In the genomic region with DNA sequence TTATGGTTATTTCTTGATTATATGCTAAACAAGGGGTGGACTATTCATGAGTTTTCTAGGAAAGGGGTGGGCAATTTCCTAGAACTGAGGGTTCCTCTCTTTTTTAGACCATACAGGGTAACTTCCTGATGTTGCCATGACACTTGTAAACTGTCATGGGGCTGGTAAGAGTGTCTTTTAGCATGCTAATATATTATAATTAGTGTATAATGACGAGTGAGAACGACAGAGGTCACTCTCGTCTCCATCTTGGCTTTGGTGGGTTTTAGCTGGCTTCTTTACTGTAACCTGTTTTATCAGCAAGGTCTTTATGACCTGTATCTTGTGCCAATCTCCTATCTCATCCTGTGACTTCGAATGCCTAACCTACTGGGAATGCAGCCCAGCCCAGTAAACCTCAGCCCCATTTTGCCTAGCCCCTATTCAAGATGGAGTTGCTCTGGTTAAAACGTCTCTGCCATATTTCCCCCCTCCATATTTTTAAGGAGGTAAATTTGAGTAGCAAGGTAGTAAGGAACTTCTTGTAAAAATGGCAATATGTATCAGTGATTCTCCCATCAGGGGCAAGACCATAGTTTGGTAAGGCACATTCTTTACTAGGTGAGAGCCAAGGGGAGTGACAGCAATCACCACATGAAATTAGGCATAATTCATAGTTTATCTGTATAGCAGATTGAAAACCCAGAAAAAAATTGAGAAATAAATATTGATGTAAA, we compare ENCODE assay signal across 1 cellular context.
TF ChIP-seq lines count a peak whose summit lies in the region.

No MANE protein-coding gene starts in this region.

TF ChIP-seq in K562, 482 proteins besides CTCF, POLR2A, EP300 and RAD21 (continued from another document and continues in another):
- TF ChIP-seq, protein P1, sequence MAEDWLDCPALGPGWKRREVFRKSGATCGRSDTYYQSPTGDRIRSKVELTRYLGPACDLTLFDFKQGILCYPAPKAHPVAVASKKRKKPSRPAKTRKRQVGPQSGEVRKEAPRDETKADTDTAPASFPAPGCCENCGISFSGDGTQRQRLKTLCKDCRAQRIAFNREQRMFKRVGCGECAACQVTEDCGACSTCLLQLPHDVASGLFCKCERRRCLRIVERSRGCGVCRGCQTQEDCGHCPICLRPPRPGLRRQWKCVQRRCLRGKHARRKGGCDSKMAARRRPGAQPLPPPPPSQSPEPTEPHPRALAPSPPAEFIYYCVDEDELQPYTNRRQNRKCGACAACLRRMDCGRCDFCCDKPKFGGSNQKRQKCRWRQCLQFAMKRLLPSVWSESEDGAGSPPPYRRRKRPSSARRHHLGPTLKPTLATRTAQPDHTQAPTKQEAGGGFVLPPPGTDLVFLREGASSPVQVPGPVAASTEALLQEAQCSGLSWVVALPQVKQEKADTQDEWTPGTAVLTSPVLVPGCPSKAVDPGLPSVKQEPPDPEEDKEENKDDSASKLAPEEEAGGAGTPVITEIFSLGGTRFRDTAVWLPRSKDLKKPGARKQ (CRISPR knock-in tag; IDR thresholded peaks at IDR 0.05): peak; percentile 97
- TF ChIP-seq POLR2AphosphoS2 (IDR thresholded peaks at IDR 0.05; ENCODE audit: low read length): peak; percentile 96
- TF ChIP-seq ZNF41 (CRISPR knock-in tag; conservative IDR thresholded peaks at IDR 0.05): peak; percentile 98
- 0 out of 2 replicates have a peak, but pooled peaks have one; percentile 77 for TF ChIP-seq ZNF780A (CRISPR knock-in tag; IDR thresholded peaks at IDR 0.05)
- no peak for TF ChIP-seq GTF2F1 (IDR thresholded peaks at IDR 0.05; ENCODE audit: low read depth, low read length)
- TF ChIP-seq ZNF75A (CRISPR knock-in tag; IDR thresholded peaks at IDR 0.05): peak; percentile 84
- peak; percentile 98 for TF ChIP-seq PYGO2 (tag; IDR thresholded peaks at IDR 0.05)
- TF ChIP-seq L3MBTL2 (IDR thresholded peaks at IDR 0.05): peak; percentile 55; the same call in 1 of the 2 replicates
- TF ChIP-seq ZFPM2 (CRISPR knock-in tag; IDR thresholded peaks at IDR 0.05): peak; percentile 97
- peak; percentile 94 for TF ChIP-seq ZNF133 (CRISPR knock-in tag; IDR thresholded peaks at IDR 0.05)
- peak; percentile 92 for TF ChIP-seq HMG20A (CRISPR knock-in tag; conservative IDR thresholded peaks at IDR 0.05)
- TF ChIP-seq ZSCAN29 (IDR thresholded peaks at IDR 0.05): no peak
- TF ChIP-seq ELF4 (CRISPR knock-in tag; IDR thresholded peaks at IDR 0.05): peak; percentile 97
- peak; percentile 75; the same call in 1 of the 2 replicates for TF ChIP-seq ESRRB (CRISPR knock-in tag; IDR thresholded peaks at IDR 0.05; ENCODE audit: borderline replicate concordance)
- TF ChIP-seq, protein P2, sequence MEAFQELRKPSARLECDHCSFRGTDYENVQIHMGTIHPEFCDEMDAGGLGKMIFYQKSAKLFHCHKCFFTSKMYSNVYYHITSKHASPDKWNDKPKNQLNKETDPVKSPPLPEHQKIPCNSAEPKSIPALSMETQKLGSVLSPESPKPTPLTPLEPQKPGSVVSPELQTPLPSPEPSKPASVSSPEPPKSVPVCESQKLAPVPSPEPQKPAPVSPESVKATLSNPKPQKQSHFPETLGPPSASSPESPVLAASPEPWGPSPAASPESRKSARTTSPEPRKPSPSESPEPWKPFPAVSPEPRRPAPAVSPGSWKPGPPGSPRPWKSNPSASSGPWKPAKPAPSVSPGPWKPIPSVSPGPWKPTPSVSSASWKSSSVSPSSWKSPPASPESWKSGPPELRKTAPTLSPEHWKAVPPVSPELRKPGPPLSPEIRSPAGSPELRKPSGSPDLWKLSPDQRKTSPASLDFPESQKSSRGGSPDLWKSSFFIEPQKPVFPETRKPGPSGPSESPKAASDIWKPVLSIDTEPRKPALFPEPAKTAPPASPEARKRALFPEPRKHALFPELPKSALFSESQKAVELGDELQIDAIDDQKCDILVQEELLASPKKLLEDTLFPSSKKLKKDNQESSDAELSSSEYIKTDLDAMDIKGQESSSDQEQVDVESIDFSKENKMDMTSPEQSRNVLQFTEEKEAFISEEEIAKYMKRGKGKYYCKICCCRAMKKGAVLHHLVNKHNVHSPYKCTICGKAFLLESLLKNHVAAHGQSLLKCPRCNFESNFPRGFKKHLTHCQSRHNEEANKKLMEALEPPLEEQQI (IDR thresholded peaks at IDR 0.05): no peak
- TF ChIP-seq YY1 (IDR thresholded peaks at IDR 0.05; ENCODE audit: borderline replicate concordance in 1 of 3, control insufficient read depth in 1 of 3, extremely low read depth in 1 of 3, insufficient read depth in 3 of 3, insufficient read length in 1 of 3, insufficient replicate concordance in 2 of 3, low read depth in 1 of 3, low read length in 2 of 3): peak in 1 of 3 experiments; percentile 74
- TF ChIP-seq, protein P3, sequence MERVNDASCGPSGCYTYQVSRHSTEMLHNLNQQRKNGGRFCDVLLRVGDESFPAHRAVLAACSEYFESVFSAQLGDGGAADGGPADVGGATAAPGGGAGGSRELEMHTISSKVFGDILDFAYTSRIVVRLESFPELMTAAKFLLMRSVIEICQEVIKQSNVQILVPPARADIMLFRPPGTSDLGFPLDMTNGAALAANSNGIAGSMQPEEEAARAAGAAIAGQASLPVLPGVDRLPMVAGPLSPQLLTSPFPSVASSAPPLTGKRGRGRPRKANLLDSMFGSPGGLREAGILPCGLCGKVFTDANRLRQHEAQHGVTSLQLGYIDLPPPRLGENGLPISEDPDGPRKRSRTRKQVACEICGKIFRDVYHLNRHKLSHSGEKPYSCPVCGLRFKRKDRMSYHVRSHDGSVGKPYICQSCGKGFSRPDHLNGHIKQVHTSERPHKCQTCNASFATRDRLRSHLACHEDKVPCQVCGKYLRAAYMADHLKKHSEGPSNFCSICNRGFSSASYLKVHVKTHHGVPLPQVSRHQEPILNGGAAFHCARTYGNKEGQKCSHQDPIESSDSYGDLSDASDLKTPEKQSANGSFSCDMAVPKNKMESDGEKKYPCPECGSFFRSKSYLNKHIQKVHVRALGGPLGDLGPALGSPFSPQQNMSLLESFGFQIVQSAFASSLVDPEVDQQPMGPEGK (CRISPR knock-in tag; IDR thresholded peaks at IDR 0.05; ENCODE audit: borderline replicate concordance): peak; percentile 95
- peak; percentile 86 for TF ChIP-seq STAT5B (CRISPR knock-in tag; IDR thresholded peaks at IDR 0.05)
- no peak for TF ChIP-seq PRDM10 (IDR thresholded peaks at IDR 0.05; ENCODE audit: partially characterized antibody)
- peak; percentile 52 for TF ChIP-seq RBFOX2 (IDR thresholded peaks at IDR 0.05; ENCODE audit: low read depth, low read length)
- peak; percentile 34; the same call in 1 of the 2 replicates for TF ChIP-seq NR2C1 (IDR thresholded peaks at IDR 0.05)
- TF ChIP-seq NR2C1 (tag; IDR thresholded peaks at IDR 0.05): peak; percentile 97
- TF ChIP-seq ETS2 (tag; IDR thresholded peaks at IDR 0.05; ENCODE audit: borderline replicate concordance, poor library complexity, severe bottlenecking): peak; percentile 86
- no peak for TF ChIP-seq COPS2 (conservative IDR thresholded peaks at IDR 0.05)
- TF ChIP-seq MNT (conservative IDR thresholded peaks at IDR 0.05): 0 out of 4 replicates have a peak, but pooled peaks of 1 of the 2 experiments have one; percentile 12
- TF ChIP-seq VEZF1 (CRISPR knock-in tag; IDR thresholded peaks at IDR 0.05): peak; percentile 70
- TF ChIP-seq, protein P4, sequence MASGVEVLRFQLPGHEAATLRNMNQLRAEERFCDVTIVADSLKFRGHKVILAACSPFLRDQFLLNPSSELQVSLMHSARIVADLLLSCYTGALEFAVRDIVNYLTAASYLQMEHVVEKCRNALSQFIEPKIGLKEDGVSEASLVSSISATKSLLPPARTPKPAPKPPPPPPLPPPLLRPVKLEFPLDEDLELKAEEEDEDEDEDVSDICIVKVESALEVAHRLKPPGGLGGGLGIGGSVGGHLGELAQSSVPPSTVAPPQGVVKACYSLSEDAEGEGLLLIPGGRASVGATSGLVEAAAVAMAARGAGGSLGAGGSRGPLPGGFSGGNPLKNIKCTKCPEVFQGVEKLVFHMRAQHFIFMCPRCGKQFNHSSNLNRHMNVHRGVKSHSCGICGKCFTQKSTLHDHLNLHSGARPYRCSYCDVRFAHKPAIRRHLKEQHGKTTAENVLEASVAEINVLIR (CRISPR knock-in tag; IDR thresholded peaks at IDR 0.05): peak; percentile 88
- TF ChIP-seq ZNF79 (CRISPR knock-in tag; IDR thresholded peaks at IDR 0.05; ENCODE audit: low read depth): peak; percentile 97
- TF ChIP-seq, protein P5, sequence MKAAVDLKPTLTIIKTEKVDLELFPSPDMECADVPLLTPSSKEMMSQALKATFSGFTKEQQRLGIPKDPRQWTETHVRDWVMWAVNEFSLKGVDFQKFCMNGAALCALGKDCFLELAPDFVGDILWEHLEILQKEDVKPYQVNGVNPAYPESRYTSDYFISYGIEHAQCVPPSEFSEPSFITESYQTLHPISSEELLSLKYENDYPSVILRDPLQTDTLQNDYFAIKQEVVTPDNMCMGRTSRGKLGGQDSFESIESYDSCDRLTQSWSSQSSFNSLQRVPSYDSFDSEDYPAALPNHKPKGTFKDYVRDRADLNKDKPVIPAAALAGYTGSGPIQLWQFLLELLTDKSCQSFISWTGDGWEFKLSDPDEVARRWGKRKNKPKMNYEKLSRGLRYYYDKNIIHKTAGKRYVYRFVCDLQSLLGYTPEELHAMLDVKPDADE (conservative IDR thresholded peaks at IDR 0.05; ENCODE audit: control insufficient read depth, low read depth, low read length): no peak
- peak; percentile 88 for TF ChIP-seq IFI16 (CRISPR knock-in tag; IDR thresholded peaks at IDR 0.05)
- peak; percentile 80; the same call in 1 of the 2 replicates for TF ChIP-seq E4F1 (CRISPR knock-in tag; IDR thresholded peaks at IDR 0.05; ENCODE audit: borderline replicate concordance)
- TF ChIP-seq RHOXF2B (CRISPR knock-in tag; conservative IDR thresholded peaks at IDR 0.05): peak; percentile 98
- TF ChIP-seq TBL1XR1 (IDR thresholded peaks at IDR 0.05; ENCODE audit: low read length in 2 of 2): no peak
- TF ChIP-seq ZNF57 (CRISPR knock-in tag; IDR thresholded peaks at IDR 0.05): peak; percentile 83
